ENCODE assay signal across 9 cellular contexts in genomic region chr2:104938226-104938941, GRCh38.
A peak's percentile ranks its signal among the peaks of the same experiment; 100 is the strongest.
DNase-seq lines count a peak whose midpoint lies in the region; ATAC-seq and TF ChIP-seq lines count a peak whose summit lies in the region.
"Had no signal": no experiment of that assay in that cellular context is flagged by ENCODE, and none has a peak within 500 bp of the region (broad histone marks: within the 10 kb centered on the region; RNA-seq: fewer than 3 reads in every experiment).

No MANE protein-coding gene starts in this region.

- H3K9me3 ChIP-seq in naive thymus-derived CD4-positive, alpha-beta T cell (ENCODE audit: control insufficient read depth in 2 of 3, low read length in 3 of 3): no peaks in the 10 kb centered on the region
- H3K9me3 ChIP-seq in Caco-2: no peaks in the 10 kb centered on the region

- no peaks in the 10 kb centered on the region for H3K4me1 ChIP-seq in naive thymus-derived CD4-positive, alpha-beta T cell (ENCODE audit: control insufficient read depth in 2 of 2, insufficient read depth in 2 of 2, low read length in 2 of 2)
- no peaks in the 10 kb centered on the region for H3K4me1 ChIP-seq in Caco-2

- no peak overlapping the region for H3K27ac ChIP-seq in naive thymus-derived CD4-positive, alpha-beta T cell (ENCODE audit: low read depth, low read length)

- peak; percentile 97 for ATAC-seq in GM18502 (IDR thresholded peaks at IDR 0.05; ENCODE audit: poor library complexity, unreplicated experiment)
- peak; percentile 92 for ATAC-seq in GM21390 (IDR thresholded peaks at IDR 0.05; ENCODE audit: unreplicated experiment)
- peak; percentile 87 for ATAC-seq in HG03196 (IDR thresholded peaks at IDR 0.05; ENCODE audit: unreplicated experiment)
- no peak for ATAC-seq in naive thymus-derived CD4-positive, alpha-beta T cell

- no TSS peak for BruUV-seq in Caco-2 (replicated peaks; lab: Mats Ljungman, UMichigan)

- CTCF ChIA-PET in naive thymus-derived CD4-positive, alpha-beta T cell (lab: Charles Lee): no interaction called here
- CTCF ChIA-PET in Caco-2 (lab: Charles Lee): no interaction called here

- peaks cover 0 to 8% (median 6%) of the 10 kb centered on the region in 7 donors for H3K4me1 Mint-ChIP-seq in naive thymus-derived CD4-positive, alpha-beta T cell
- no peaks in the 10 kb centered on the region for H3K4me1 Mint-ChIP-seq in Caco-2 (ENCODE audit: low read depth, unreplicated experiment)

- H3K4me3 ChIP-seq in naive thymus-derived CD4-positive, alpha-beta T cell (ENCODE audit: low read length): no peak overlapping the region
- H3K4me3 ChIP-seq in Caco-2 (ENCODE audit: low read depth, low read length): no peak overlapping the region
- H3K4me3 ChIP-seq: smooth muscle cell had no signal

- peak overlapping the region in 3 of 9 donors; percentile 35 to 72 (median 68) for H3K27ac Mint-ChIP-seq in naive thymus-derived CD4-positive, alpha-beta T cell
- H3K27ac Mint-ChIP-seq in Caco-2 (ENCODE audit: unreplicated experiment): no peak overlapping the region

- intact Hi-C loops in naive thymus-derived CD4-positive, alpha-beta T cell (cut with micrococcal nuclease): no loop called here
- intact Hi-C loops in Caco-2 (cut with micrococcal nuclease; ENCODE audit: unreplicated experiment): no loop called here

- TF ChIP-seq CTCF in Caco-2 (IDR thresholded peaks at IDR 0.05; ENCODE audit: insufficient read depth in 1 of 2, low read depth in 1 of 2, low read length in 1 of 2, severe bottlenecking in 1 of 2, unreplicated experiment in 1 of 2): no peak

- no peaks in the 10 kb centered on the region for H3K27me3 ChIP-seq in naive thymus-derived CD4-positive, alpha-beta T cell (ENCODE audit: control insufficient read depth in 2 of 2, insufficient read depth in 2 of 2, low read length in 2 of 2)
- no peaks in the 10 kb centered on the region for H3K27me3 ChIP-seq in Caco-2 (replicated peaks; ENCODE audit: control insufficient read depth, insufficient read depth, low read length)

- H3K36me3 ChIP-seq in naive thymus-derived CD4-positive, alpha-beta T cell (ENCODE audit: control insufficient read depth in 2 of 3, insufficient read depth in 3 of 3, low read length in 3 of 3): no peaks in the 10 kb centered on the region
- no peaks in the 10 kb centered on the region for H3K36me3 ChIP-seq in Caco-2 (ENCODE audit: control insufficient read depth, insufficient read depth, low read length)

- DNase-seq in naive thymus-derived CD4-positive, alpha-beta T cell: peak in 4 of 9 donors; percentile 1 to 13 (median 5)
- DNase-seq in NCI-H2171 treated with DMSO at 0.1 percent for 48 hours (lab: John Stamatoyannopoulos, UW) (no peak), NCI-H2107 treated with DMSO at 0.1 percent for 48 hours (lab: John Stamatoyannopoulos, UW; ENCODE audit: unreplicated experiment) (no peak), mesenteric fat pad (ENCODE audit: low spot score) (no peak), Caco-2 (no peak)

- no peaks in the 10 kb centered on the region for H3K9me3 Mint-ChIP-seq in naive thymus-derived CD4-positive, alpha-beta T cell
- no peaks in the 10 kb centered on the region for H3K9me3 Mint-ChIP-seq in Caco-2 (ENCODE audit: unreplicated experiment)

- peak overlapping the region in 9 of 10 donors; percentile 26 to 82 (median 60) for H3K4me3 Mint-ChIP-seq in naive thymus-derived CD4-positive, alpha-beta T cell
- H3K4me3 Mint-ChIP-seq in Caco-2 (ENCODE audit: unreplicated experiment): no peak overlapping the region

- no peaks in the 10 kb centered on the region for H3K36me3 Mint-ChIP-seq in naive thymus-derived CD4-positive, alpha-beta T cell
- H3K36me3 Mint-ChIP-seq in Caco-2 (ENCODE audit: insufficient read depth, unreplicated experiment): no peaks in the 10 kb centered on the region

- POLR2A ChIA-PET in naive thymus-derived CD4-positive, alpha-beta T cell (lab: Charles Lee): no interaction called here
- POLR2A ChIA-PET in Caco-2 (lab: Charles Lee): no interaction called here

- H3K27me3 Mint-ChIP-seq in naive thymus-derived CD4-positive, alpha-beta T cell: peaks cover 0 to 20% (median 17%) of the 10 kb centered on the region in 5 donors
- peaks cover 10% of the 10 kb centered on the region for H3K27me3 Mint-ChIP-seq in Caco-2 (ENCODE audit: insufficient read depth, unreplicated experiment)
